Comparison of ENCODE assay signal across 6 cellular contexts in the genomic region with DNA sequence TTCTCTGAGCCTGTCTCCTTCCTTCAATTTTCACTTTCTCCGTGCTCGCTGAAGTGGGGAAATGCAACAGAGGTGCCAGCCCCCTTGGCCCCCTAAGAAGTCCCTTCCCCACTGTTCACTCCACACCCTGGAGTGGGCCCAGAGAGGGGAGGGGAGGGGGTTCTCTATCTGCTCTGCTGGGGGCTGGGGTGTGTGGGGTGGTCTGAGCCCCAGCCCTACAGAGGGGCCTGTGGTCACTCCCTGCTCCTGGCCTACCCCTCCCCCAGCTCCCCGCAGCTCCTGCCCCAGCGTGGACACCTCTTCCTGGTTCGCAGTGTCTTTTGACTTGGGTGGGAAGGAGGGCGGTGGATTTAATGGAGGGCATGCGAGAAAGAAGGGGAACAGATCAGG. TPM values are rescaled to one million over a fixed set of nuclear protein-coding genes. Genes with fewer than 3 reads are reported as not detected.
DNase-seq lines count a peak whose midpoint lies in the region; ATAC-seq and TF ChIP-seq lines count a peak whose summit lies in the region.

No MANE protein-coding gene starts in this region.

- no peaks in the 10 kb centered on the region for H3K36me3 Mint-ChIP-seq in activated CD8-positive, alpha-beta memory T cell treated with anti-CD3 and anti-CD28 coated beads, Interleukin-2, amount 10 ng/mL, durations not matched to agents 7 days and 5 days

- H3K4me1 ChIP-seq in right cardiac atrium (ENCODE audit: control insufficient read depth, insufficient read depth, low read length) (peaks cover 13% of the 10 kb centered on the region), thoracic aorta (ENCODE audit: control insufficient read depth in 1 of 2, low read depth in 2 of 2) (peaks cover 20 to 55% of the 10 kb centered on the region in 2 donors)

- H3K27me3 ChIP-seq in right cardiac atrium (ENCODE audit: control insufficient read depth, insufficient read depth) = no peaks in the 10 kb centered on the region
- no peaks in the 10 kb centered on the region for H3K27me3 ChIP-seq in thoracic aorta (replicated peaks; ENCODE audit: insufficient read depth)

- H3K36me3 ChIP-seq in thoracic aorta = peaks cover 13% of the 10 kb centered on the region

- no peak for ATAC-seq in activated CD8-positive, alpha-beta memory T cell treated with anti-CD3 and anti-CD28 coated beads, Interleukin-2, amount 10 ng/mL, durations not matched to agents 7 days and 5 days
- no peak for ATAC-seq in right cardiac atrium
- ATAC-seq in thoracic aorta (ENCODE audit: insufficient number of reproducible peaks, low FRiP score, low read depth) = no peak

- peak overlapping the region; percentile 52 for H3K4me3 Mint-ChIP-seq in activated CD8-positive, alpha-beta memory T cell treated with anti-CD3 and anti-CD28 coated beads, Interleukin-2, amount 10 ng/mL, durations not matched to agents 7 days and 5 days

- H3K4me3 ChIP-seq in right cardiac atrium (ENCODE audit: low read length) (peak overlapping the region; percentile 89), thoracic aorta (peak overlapping the region; percentile 87)

- WGBS in right cardiac atrium = 5% methylated on average over 7 of the region's 7 CpGs

- CTCF ChIA-PET in activated CD8-positive, alpha-beta memory T cell treated with anti-CD3 and anti-CD28 coated beads, Interleukin-2, amount 10 ng/mL, durations not matched to agents 7 days and 5 days (lab: Charles Lee) = interaction anchor here (13.2 kb wide), 1 partner anchor 16 kb away, joined by 174 read pairs; no protein-coding TSS in a partner anchor

- no peaks in the 10 kb centered on the region for H3K27me3 Mint-ChIP-seq in activated CD8-positive, alpha-beta memory T cell treated with anti-CD3 and anti-CD28 coated beads, Interleukin-2, amount 10 ng/mL, durations not matched to agents 7 days and 5 days

- peaks cover 22% of the 10 kb centered on the region for H3K4me1 Mint-ChIP-seq in activated CD8-positive, alpha-beta memory T cell treated with anti-CD3 and anti-CD28 coated beads, Interleukin-2, amount 10 ng/mL, durations not matched to agents 7 days and 5 days

- intact Hi-C loops in right cardiac atrium (cut with DNase I) = no loop called here

- TF ChIP-seq CTCF in thoracic aorta (IDR thresholded peaks at IDR 0.05) = no peak

- H3K9me3 Mint-ChIP-seq in activated CD8-positive, alpha-beta memory T cell treated with anti-CD3 and anti-CD28 coated beads, Interleukin-2, amount 10 ng/mL, durations not matched to agents 7 days and 5 days (ENCODE audit: low read depth) = no peaks in the 10 kb centered on the region

- no peak overlapping the region for H3K27ac Mint-ChIP-seq in activated CD8-positive, alpha-beta memory T cell treated with anti-CD3 and anti-CD28 coated beads, Interleukin-2, amount 10 ng/mL, durations not matched to agents 7 days and 5 days

- H3K27ac ChIP-seq in right cardiac atrium (ENCODE audit: low read length) (peak overlapping the region; percentile 97), thoracic aorta (peak overlapping the region; percentile 97 to 98)

- no peak for DNase-seq in activated CD8-positive, alpha-beta memory T cell treated with anti-CD3 and anti-CD28 coated beads, Interleukin-2, amount 10 ng/mL, durations not matched to agents 7 days and 5 days
- no peak for DNase-seq in activated CD8-positive, alpha-beta memory T cell treated with anti-CD3 and anti-CD28 coated beads, Interleukin-2, amount 50 U/mL, for 48 hours
- DNase-seq in right cardiac atrium = no peak
- DNase-seq in thoracic aorta (ENCODE audit: low spot score) = no peak
- no peak for DNase-seq in stimulated activated CD4-positive, alpha-beta T cell treated with anti-CD3 and anti-CD28 coated beads, Interleukin-15, amount 100 ng/mL, for 24 hours
- no peak for DNase-seq in midbrain (lab: John Stamatoyannopoulos, UW)

- no peaks in the 10 kb centered on the region for H3K9me3 ChIP-seq in right cardiac atrium (ENCODE audit: control insufficient read depth, low read length)
- no peaks in the 10 kb centered on the region for H3K9me3 ChIP-seq in thoracic aorta

RNA-seq across cellular contexts. Expression of a gene that starts 1.0 kb away (rescaled TPM):
- 10 to 100 TPM; 12.6 to 12.7 TPM for total RNA-seq in activated CD8-positive, alpha-beta memory T cell treated with anti-CD3 and anti-CD28 coated beads, Interleukin-2, amount 10 ng/mL, durations not matched to agents 7 days and 5 days
- total RNA-seq in right cardiac atrium (10 to 100 TPM; 42.5 to 48.5 (median 47.5) TPM), thoracic aorta (100 to 1,000 TPM; 127 to 165 TPM)
- polyA plus RNA-seq in right cardiac atrium = 66.4 TPM

RNA-seq across cellular contexts. Expression of a gene that starts 13.3 kb away (rescaled TPM):
- total RNA-seq in activated CD8-positive, alpha-beta memory T cell treated with anti-CD3 and anti-CD28 coated beads, Interleukin-2, amount 10 ng/mL, durations not matched to agents 7 days and 5 days = 10 to 100 TPM; 11.2 to 18.7 TPM
- total RNA-seq in right cardiac atrium (1 to 10 TPM; 4.3 to 7.5 (median 5.2) TPM), thoracic aorta (10 to 100 TPM in 1 of 2 donors, 1 to 10 TPM in 1; 5.3 to 16.6 TPM)
- 4.4 TPM for polyA plus RNA-seq in right cardiac atrium

RNA-seq across cellular contexts. Expression of a gene that starts 13.3 kb away (rescaled TPM):
- total RNA-seq in activated CD8-positive, alpha-beta memory T cell treated with anti-CD3 and anti-CD28 coated beads, Interleukin-2, amount 10 ng/mL, durations not matched to agents 7 days and 5 days = 10 to 100 TPM; 48.2 to 52.2 TPM
- total RNA-seq in right cardiac atrium = 10 to 100 TPM; 47.2 to 62.6 (median 60.6) TPM
- 90.6 TPM for polyA plus RNA-seq in right cardiac atrium
- 10 to 100 TPM; 51.9 to 56.6 TPM for total RNA-seq in thoracic aorta

RNA-seq across cellular contexts. Expression of a gene that starts 30.3 kb away (rescaled TPM):
- total RNA-seq in activated CD8-positive, alpha-beta memory T cell treated with anti-CD3 and anti-CD28 coated beads, Interleukin-2, amount 10 ng/mL, durations not matched to agents 7 days and 5 days = 1 to 10 TPM in 1 of 2 experiments, under 1 TPM in 1; 0.59 to 1.2 TPM
- total RNA-seq in right cardiac atrium (under 1 TPM; 0.33 to 0.94 (median 0.83) TPM), thoracic aorta (1 to 10 TPM in 1 of 2 donors, under 1 TPM in 1; 0.14 to 1.1 TPM)
- polyA plus RNA-seq in right cardiac atrium = 0.41 TPM

RNA-seq across cellular contexts. Expression of a gene that starts 30.4 kb away (rescaled TPM):
- 10 to 100 TPM; 38.2 to 48.8 TPM for total RNA-seq in activated CD8-positive, alpha-beta memory T cell treated with anti-CD3 and anti-CD28 coated beads, Interleukin-2, amount 10 ng/mL, durations not matched to agents 7 days and 5 days
- total RNA-seq in right cardiac atrium = 10 to 100 TPM; 21.1 to 28.1 (median 24.7) TPM
- polyA plus RNA-seq in right cardiac atrium = 18.0 TPM
- total RNA-seq in thoracic aorta = 100 to 1,000 TPM; 136 to 206 TPM
